In genomic region chr6:149271348-149272340, GRCh38 we compare ENCODE assay signal across 9 cellular contexts. TPM values are rescaled to one million over a fixed set of nuclear protein-coding genes. Genes with fewer than 3 reads are reported as not detected.
DNase-seq lines count a peak whose midpoint lies in the region; ATAC-seq and TF ChIP-seq lines count a peak whose summit lies in the region.
"Had no signal": no experiment of that assay in that cellular context is flagged by ENCODE, and none has a peak within 500 bp of the region (broad histone marks: within the 10 kb centered on the region; RNA-seq: fewer than 3 reads in every experiment).

No MANE protein-coding gene starts in this region.

- H3K9ac ChIP-seq in neural progenitor cell: no peak overlapping the region

- peak overlapping the region; percentile 26 for H3K4me3 Mint-ChIP-seq in activated CD4-positive, alpha-beta T cell treated with anti-CD3 and anti-CD28 coated beads for 36 hours
- H3K4me3 Mint-ChIP-seq in progenitor cell of endocrine pancreas (ENCODE audit: low read depth) (no peak overlapping the region), neural progenitor cell (no peak overlapping the region)

- peaks cover 35% of the 10 kb centered on the region for H3K4me1 Mint-ChIP-seq in activated CD4-positive, alpha-beta T cell treated with anti-CD3 and anti-CD28 coated beads for 36 hours
- H3K4me1 Mint-ChIP-seq in progenitor cell of endocrine pancreas (ENCODE audit: low read depth): no peaks in the 10 kb centered on the region
- H3K4me1 Mint-ChIP-seq in neural progenitor cell: peaks cover 14% of the 10 kb centered on the region

- POLR2A ChIA-PET in activated CD4-positive, alpha-beta T cell treated with anti-CD3 and anti-CD28 coated beads for 36 hours (lab: Charles Lee): interaction anchor here (1.0 to 1.2 kb wide), 2 partner anchors 45 to 194 kb away, joined by 3 to 6 read pairs; no protein-coding TSS in a partner anchor

- peaks cover 12% of the 10 kb centered on the region for H3K4me1 ChIP-seq in neural progenitor cell

- H3K27ac ChIP-seq in neural progenitor cell: no peak overlapping the region

- no peaks in the 10 kb centered on the region for H3K36me3 ChIP-seq in neural progenitor cell
- H3K36me3 ChIP-seq: heart left ventricle had no signal

- no peak overlapping the region for H2AFZ ChIP-seq in neural progenitor cell (replicated peaks)

- CTCF ChIA-PET in activated CD4-positive, alpha-beta T cell treated with anti-CD3 and anti-CD28 coated beads for 36 hours (lab: Charles Lee): interaction anchor here (0.6 to 1.8 kb wide), 7 partner anchors 8 to 299 kb away, joined by 3 to 6 read pairs (median 3); no protein-coding TSS in a partner anchor

- H3K9me3 Mint-ChIP-seq in activated CD4-positive, alpha-beta T cell treated with anti-CD3 and anti-CD28 coated beads for 36 hours (ENCODE audit: low read depth): no peaks in the 10 kb centered on the region
- H3K9me3 Mint-ChIP-seq in progenitor cell of endocrine pancreas (ENCODE audit: low read depth) (peaks cover 3% of the 10 kb centered on the region), neural progenitor cell (peaks cover 3% of the 10 kb centered on the region)

- H3F3A ChIP-seq in neural progenitor cell (ENCODE audit: low read depth): no peaks in the 10 kb centered on the region

- peak overlapping the region; percentile 89 for H3K27ac Mint-ChIP-seq in activated CD4-positive, alpha-beta T cell treated with anti-CD3 and anti-CD28 coated beads for 36 hours
- no peak overlapping the region for H3K27ac Mint-ChIP-seq in progenitor cell of endocrine pancreas
- H3K27ac Mint-ChIP-seq in neural progenitor cell: no peak overlapping the region

- intact Hi-C loops in activated CD4-positive, alpha-beta T cell treated with anti-CD3 and anti-CD28 coated beads for 36 hours (cut with DNase I, micrococcal nuclease): loop anchor here (1.0 to 5.0 kb wide), 4 partner anchors 37 to 59 kb away; partner anchors contain the start of gene TAB2 (in 1 of the 2)

- TF ChIP-seq CTCF in fibroblast of pulmonary artery (IDR thresholded peaks at IDR 0.05; ENCODE audit: low read length, missing control alignments) (no peak), progenitor cell of endocrine pancreas (IDR thresholded peaks at IDR 0.05; ENCODE audit: unreplicated experiment) (no peak), neural progenitor cell (IDR thresholded peaks at IDR 0.05) (no peak)

- H4K20me1 ChIP-seq in neural progenitor cell (ENCODE audit: low read depth): no peaks in the 10 kb centered on the region

- H3K27me3 Mint-ChIP-seq in activated CD4-positive, alpha-beta T cell treated with anti-CD3 and anti-CD28 coated beads for 36 hours: no peaks in the 10 kb centered on the region
- peaks cover 15% of the 10 kb centered on the region for H3K27me3 Mint-ChIP-seq in progenitor cell of endocrine pancreas
- H3K27me3 Mint-ChIP-seq in neural progenitor cell (ENCODE audit: insufficient read depth, low read depth): no peaks in the 10 kb centered on the region

- no peak overlapping the region for H3K4me3 ChIP-seq in fibroblast of pulmonary artery (replicated peaks; ENCODE audit: low read depth, low read length)
- H3K4me3 ChIP-seq in neural progenitor cell: no peak overlapping the region
- H3K4me3 ChIP-seq: heart left ventricle had no signal

- no peaks in the 10 kb centered on the region for H3K27me3 ChIP-seq in neural progenitor cell

- DNase-seq in activated CD4-positive, alpha-beta T cell treated with anti-CD3 and anti-CD28 coated beads for 36 hours: peak; percentile 80
- DNase-seq in fibroblast of pulmonary artery (ENCODE audit: low read depth): peak; percentile 61
- DNase-seq in stimulated activated CD8-positive, alpha-beta memory T cell treated with anti-CD3 and anti-CD28 coated beads, Interleukin-7, amount 100 ng/mL, for 48 hours (ENCODE audit: extremely low read depth in 1 of 2, low read depth in 1 of 2): peak; percentile 63 to 81
- no peak for DNase-seq in NCI-H2107 treated with DMSO at 0.1 percent for 48 hours (lab: John Stamatoyannopoulos, UW; ENCODE audit: unreplicated experiment)
- DNase-seq in progenitor cell of endocrine pancreas (ENCODE audit: low spot score, unreplicated experiment): no peak
- DNase-seq in neural progenitor cell (ENCODE audit: low spot score): no peak
- DNase-seq: heart left ventricle had no signal

- no peaks in the 10 kb centered on the region for H3K9me3 ChIP-seq in neural progenitor cell (ENCODE audit: low read depth)

- no peaks in the 10 kb centered on the region for H3K79me2 ChIP-seq in neural progenitor cell (ENCODE audit: low read depth)

- no peak overlapping the region for H3K4me2 ChIP-seq in neural progenitor cell

- ATAC-seq in GM18870 (IDR thresholded peaks at IDR 0.05; ENCODE audit: unreplicated experiment) (peak; percentile 66), HG03064 (IDR thresholded peaks at IDR 0.05; ENCODE audit: low read depth, unreplicated experiment) (peak; percentile 59)
- peak; percentile 83 for ATAC-seq in activated CD4-positive, alpha-beta T cell treated with anti-CD3 and anti-CD28 coated beads for 36 hours

- H3K36me3 Mint-ChIP-seq in activated CD4-positive, alpha-beta T cell treated with anti-CD3 and anti-CD28 coated beads for 36 hours (ENCODE audit: low read depth): no peaks in the 10 kb centered on the region
- H3K36me3 Mint-ChIP-seq in progenitor cell of endocrine pancreas (ENCODE audit: insufficient read depth) (no peaks in the 10 kb centered on the region), neural progenitor cell (no peaks in the 10 kb centered on the region)

RNA-seq across cellular contexts. Expression of gene TAB2, which starts 45.9 kb away (rescaled TPM):
- total RNA-seq in activated CD4-positive, alpha-beta T cell treated with anti-CD3 and anti-CD28 coated beads for 36 hours: 10 to 100 TPM; 65.8 to 94.1 TPM
- 58.0 and 60.0 TPM in 2 replicates for total RNA-seq in progenitor cell of endocrine pancreas
- total RNA-seq in neural progenitor cell (ENCODE audit: low replicate concordance): 49.2 and 70.9 TPM in 2 replicates

Comparison
In these comparisons a context has a peak if more than half of its experiments do, and no peak if none do; other contexts are left out.
1. DNase-seq: peak in activated CD4-positive, alpha-beta T cell treated with anti-CD3 and anti-CD28 coated beads for 36 hours (single experiment), fibroblast of pulmonary artery (single experiment) and stimulated activated CD8-positive, alpha-beta memory T cell treated with anti-CD3 and anti-CD28 coated beads, Interleukin-7, amount 100 ng/mL, for 48 hours (2 of 2); none in NCI-H2107 treated with DMSO at 0.1 percent for 48 hours (single experiment), progenitor cell of endocrine pancreas (single experiment) and neural progenitor cell (single experiment).
2. Peak in every context shown above with its lines, with median percentiles within 50 percentile points of each other: ATAC-seq.